In the genomic region with DNA sequence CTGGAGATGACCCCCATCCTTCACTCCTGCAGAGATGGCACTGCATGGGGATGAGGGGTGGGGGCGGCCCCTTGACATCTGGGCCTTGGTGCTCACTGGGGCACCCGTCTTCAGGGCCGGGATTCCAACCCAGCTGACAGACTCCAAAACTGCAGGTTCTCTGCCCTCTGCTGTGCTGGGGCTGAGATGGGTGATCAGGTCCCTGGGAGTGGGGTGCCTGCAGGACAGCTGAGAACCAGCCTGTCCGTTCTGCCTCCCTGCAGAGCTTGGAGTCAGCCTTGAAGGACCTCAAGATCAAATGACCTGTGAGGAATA, we compare ENCODE assay signal across 17 cellular contexts. TPM values are rescaled to one million over a fixed set of nuclear protein-coding genes. Genes with fewer than 3 reads are reported as not detected.
DNase-seq lines count a peak whose midpoint lies in the region; ATAC-seq and TF ChIP-seq lines count a peak whose summit lies in the region.
"Had no signal": no experiment of that assay in that cellular context is flagged by ENCODE, and none has a peak within 500 bp of the region (broad histone marks: within the 10 kb centered on the region; RNA-seq: fewer than 3 reads in every experiment).

No MANE protein-coding gene starts in this region.

- peaks cover 99% of the 10 kb centered on the region for H3K36me3 Mint-ChIP-seq in activated T-cell treated with anti-CD3 and anti-CD28 coated beads, Interleukin-2, amount 50 U/mL, for 24 hours (ENCODE audit: low read depth)
- peaks cover 3 to 21% of the 10 kb centered on the region in 2 donors for H3K36me3 Mint-ChIP-seq in activated T-cell treated with anti-CD3 and anti-CD28 coated beads, Interleukin-2, amount 50 U/mL, for 72 hours (ENCODE audit: insufficient read depth in 2 of 2)
- H3K36me3 Mint-ChIP-seq in effector memory CD8-positive, alpha-beta T cell (ENCODE audit: insufficient read depth): peaks cover 78% of the 10 kb centered on the region
- H3K36me3 Mint-ChIP-seq in osteocyte (ENCODE audit: unreplicated experiment): peaks cover 21% of the 10 kb centered on the region

- no peak for TF ChIP-seq POLR2A in spleen (IDR thresholded peaks at IDR 0.05)

- H3K27ac ChIP-seq in spleen (peak overlapping the region in 4 of 8 donors; percentile 73 to 85 (median 80)), brain microvascular endothelial cell (no peak overlapping the region)

- H3K27me3 ChIP-seq in NT2/D1 (ENCODE audit: insufficient read depth, insufficient read length) (no peaks in the 10 kb centered on the region), spleen (replicated peaks in 1 of 7) (no peaks in the 10 kb centered on the region), brain microvascular endothelial cell (replicated peaks) (no peaks in the 10 kb centered on the region)

- H3K27me3 Mint-ChIP-seq in activated T-cell treated with anti-CD3 and anti-CD28 coated beads, Interleukin-2, amount 50 U/mL, for 24 hours: no peaks in the 10 kb centered on the region
- no peaks in the 10 kb centered on the region for H3K27me3 Mint-ChIP-seq in activated T-cell treated with anti-CD3 and anti-CD28 coated beads, Interleukin-2, amount 50 U/mL, for 72 hours (ENCODE audit: low read depth)
- H3K27me3 Mint-ChIP-seq in effector memory CD8-positive, alpha-beta T cell: no peaks in the 10 kb centered on the region
- no peaks in the 10 kb centered on the region for H3K27me3 Mint-ChIP-seq in osteocyte (ENCODE audit: unreplicated experiment)

- in situ Hi-C loops in brain microvascular endothelial cell (cut with HindIII; ENCODE audit: low pct_ligation_motif_present, low sequenced_read_pairs): no loop called here

- H3K9me3 ChIP-seq in NT2/D1 (ENCODE audit: insufficient read depth, low read length) (no peaks in the 10 kb centered on the region), spleen (no peaks in the 10 kb centered on the region)
- H3K9me3 ChIP-seq: left ventricle myocardium inferior had no signal

- WGBS in spleen, 5 donors: 74 to 92% (median 87%) methylated on average over 4 of the region's 4 CpGs

- H3K4me1 ChIP-seq in NT2/D1 (ENCODE audit: insufficient read depth, insufficient read length) (peaks cover 13% of the 10 kb centered on the region), spleen (peaks cover 16 to 60% (median 27%) of the 10 kb centered on the region in 6 donors)

- ATAC-seq in activated T-cell treated with anti-CD3 and anti-CD28 coated beads, Interleukin-2, amount 50 U/mL, for 72 hours (replicated peaks in 1 of 2): no peak
- no peak for ATAC-seq in effector memory CD8-positive, alpha-beta T cell (replicated peaks)
- no peak for ATAC-seq in HG03108 (IDR thresholded peaks at IDR 0.05; ENCODE audit: unreplicated experiment)

- no peak overlapping the region for H3K4me3 Mint-ChIP-seq in activated T-cell treated with anti-CD3 and anti-CD28 coated beads, Interleukin-2, amount 50 U/mL, for 24 hours
- H3K4me3 Mint-ChIP-seq in activated T-cell treated with anti-CD3 and anti-CD28 coated beads, Interleukin-2, amount 50 U/mL, for 72 hours: peak overlapping the region in 1 of 2 donors; percentile 80
- H3K4me3 Mint-ChIP-seq in effector memory CD8-positive, alpha-beta T cell: peak overlapping the region in 1 of 2 donors; percentile 78
- peak overlapping the region; percentile 26 for H3K4me3 Mint-ChIP-seq in osteocyte (ENCODE audit: unreplicated experiment)

- H3K36me3 ChIP-seq in NT2/D1 (ENCODE audit: insufficient read depth, insufficient read length, low read length) (peaks cover 86% of the 10 kb centered on the region), spleen (peaks cover 0 to 100% (median 89%) of the 10 kb centered on the region in 6 donors), brain microvascular endothelial cell (replicated peaks) (peaks cover 93% of the 10 kb centered on the region)

- H3K9me3 Mint-ChIP-seq in activated T-cell treated with anti-CD3 and anti-CD28 coated beads, Interleukin-2, amount 50 U/mL, for 24 hours: no peaks in the 10 kb centered on the region
- no peaks in the 10 kb centered on the region for H3K9me3 Mint-ChIP-seq in activated T-cell treated with anti-CD3 and anti-CD28 coated beads, Interleukin-2, amount 50 U/mL, for 72 hours
- no peaks in the 10 kb centered on the region for H3K9me3 Mint-ChIP-seq in effector memory CD8-positive, alpha-beta T cell
- no peaks in the 10 kb centered on the region for H3K9me3 Mint-ChIP-seq in osteocyte (ENCODE audit: unreplicated experiment)

- TF ChIP-seq CTCF in osteocyte (IDR thresholded peaks at IDR 0.05) (no peak), spleen (IDR thresholded peaks at IDR 0.05 in 8 of 11, conservative IDR thresholded peaks at IDR 0.05 in 3 of 11) (no peak), brain microvascular endothelial cell (IDR thresholded peaks at IDR 0.05; ENCODE audit: low read depth, low read length, missing control alignments) (no peak)

- H3K4me3 ChIP-seq in NT2/D1 (ENCODE audit: insufficient read length, low read depth) (no peak overlapping the region), spleen (no peak overlapping the region), brain microvascular endothelial cell (ENCODE audit: low read depth, low read length) (no peak overlapping the region)

- H3K4me1 Mint-ChIP-seq in activated T-cell treated with anti-CD3 and anti-CD28 coated beads, Interleukin-2, amount 50 U/mL, for 24 hours (ENCODE audit: low read depth): peaks cover 39% of the 10 kb centered on the region
- H3K4me1 Mint-ChIP-seq in activated T-cell treated with anti-CD3 and anti-CD28 coated beads, Interleukin-2, amount 50 U/mL, for 72 hours (ENCODE audit: low read depth): peaks cover 21% of the 10 kb centered on the region
- peaks cover 23 to 24% of the 10 kb centered on the region in 2 donors for H3K4me1 Mint-ChIP-seq in effector memory CD8-positive, alpha-beta T cell (ENCODE audit: low read depth in 2 of 2)
- peaks cover 21% of the 10 kb centered on the region for H3K4me1 Mint-ChIP-seq in osteocyte (ENCODE audit: unreplicated experiment)

- no peak for DNase-seq in activated T-cell treated with anti-CD3 and anti-CD28 coated beads, Interleukin-2, amount 50 U/mL, for 24 hours
- no peak for DNase-seq in activated T-cell treated with anti-CD3 and anti-CD28 coated beads, Interleukin-2, amount 50 U/mL, for 72 hours
- no peak for DNase-seq in NT2/D1 (ENCODE audit: low read depth, low spot score)
- DNase-seq in effector memory CD8-positive, alpha-beta T cell: no peak
- DNase-seq in osteocyte (ENCODE audit: extremely low spot score, unreplicated experiment): no peak
- DNase-seq in spleen: no peak
- DNase-seq in brain microvascular endothelial cell: no peak
- DNase-seq: ACHN; activated CD4-positive, alpha-beta T cell treated with anti-CD3 and anti-CD28 coated beads for 4 hours; DMS 273 treated with DMSO at 0.1 percent for 48 hours; effector CD8-positive, alpha-beta T cell; GOT3; left ventricle myocardium inferior; NCI-H1092 treated with DMSO at 0.1 percent for 48 hours; NCI-H2171 treated with DMSO at 0.1 percent for 48 hours; NK-92 treated with Interleukin-12 subunit alpha and Interleukin-12 subunit beta, amount 100 ng/mL, for 24 hours had no signal

- peak overlapping the region; percentile 50 for H3K9ac ChIP-seq in NT2/D1 (ENCODE audit: insufficient read length, low read depth)

- intact Hi-C loops in spleen (cut with DNase I; ENCODE audit: low total_unique reads): no loop called here

- peak overlapping the region; percentile 92 for H3K27ac Mint-ChIP-seq in activated T-cell treated with anti-CD3 and anti-CD28 coated beads, Interleukin-2, amount 50 U/mL, for 24 hours
- no peak overlapping the region for H3K27ac Mint-ChIP-seq in activated T-cell treated with anti-CD3 and anti-CD28 coated beads, Interleukin-2, amount 50 U/mL, for 72 hours
- peak overlapping the region; percentile 87 to 90 for H3K27ac Mint-ChIP-seq in effector memory CD8-positive, alpha-beta T cell
- H3K27ac Mint-ChIP-seq in osteocyte (ENCODE audit: unreplicated experiment): peak overlapping the region; percentile 14

RNA-seq across cellular contexts. Expression of a gene that starts 14.3 kb away (rescaled TPM):
- total RNA-seq in activated T-cell treated with anti-CD3 and anti-CD28 coated beads, Interleukin-2, amount 50 U/mL, for 72 hours: 100 to 1,000 TPM in 1 of 2 donors, 10 to 100 TPM in 1; 95.0 to 108 TPM
- 107 and 116 TPM in 2 replicates for total RNA-seq in osteocyte
- 10 to 100 TPM; 28.1 to 57.2 (median 52.8) TPM for total RNA-seq in spleen
- 100 to 1,000 TPM in 2 of 3 donors, 10 to 100 TPM in 1; 83.4 to 117 (median 108) TPM for polyA plus RNA-seq in spleen

RNA-seq across cellular contexts. Expression of a gene that starts 14.6 kb away (rescaled TPM):
- total RNA-seq in activated T-cell treated with anti-CD3 and anti-CD28 coated beads, Interleukin-2, amount 50 U/mL, for 72 hours: 100 to 1,000 TPM; 218 to 228 TPM
- 112 and 131 TPM in 2 replicates for total RNA-seq in osteocyte
- 10 to 100 TPM; 48.4 to 72.7 (median 65.7) TPM for total RNA-seq in spleen
- 100 to 1,000 TPM in 2 of 3 donors, 10 to 100 TPM in 1; 98.7 to 124 (median 112) TPM for polyA plus RNA-seq in spleen

RNA-seq across cellular contexts. Expression of a gene that starts 19.6 kb away (rescaled TPM):
- total RNA-seq in activated T-cell treated with anti-CD3 and anti-CD28 coated beads, Interleukin-2, amount 50 U/mL, for 72 hours: 100 to 1,000 TPM; 202 to 208 TPM
- total RNA-seq in osteocyte: 76.1 and 84.9 TPM in 2 replicates
- total RNA-seq in spleen: 100 to 1,000 TPM; 302 to 758 (median 363) TPM
- polyA plus RNA-seq in spleen: 100 to 1,000 TPM; 348 to 537 (median 472) TPM

RNA-seq across cellular contexts. Expression of a gene that starts 44.5 kb away (rescaled TPM):
- 1 to 10 TPM; 6.1 to 8.9 TPM for total RNA-seq in activated T-cell treated with anti-CD3 and anti-CD28 coated beads, Interleukin-2, amount 50 U/mL, for 72 hours
- total RNA-seq in osteocyte (5.7 and 10.5 TPM in 2 replicates), spleen (10 to 100 TPM in 1 of 7 donors, 1 to 10 TPM in 6; 4.0 to 17.5 (median 7.5) TPM)
- polyA plus RNA-seq in spleen: 1 to 10 TPM; 2.1 to 4.4 (median 3.2) TPM

RNA-seq across cellular contexts. Expression of a gene that starts 44.6 kb away (rescaled TPM):
- total RNA-seq in activated T-cell treated with anti-CD3 and anti-CD28 coated beads, Interleukin-2, amount 50 U/mL, for 72 hours: 10 to 100 TPM; 59.2 to 65.9 TPM
- total RNA-seq in osteocyte (32.3 and 37.9 TPM in 2 replicates), spleen (10 to 100 TPM; 29.9 to 40.3 (median 35.1) TPM)
- polyA plus RNA-seq in spleen: 10 to 100 TPM; 28.7 to 49.6 (median 46.7) TPM
